ENCODE assay signal across 2 cellular contexts in genomic region chr4:152575533-152575932, GRCh38.
TF ChIP-seq lines count a peak whose summit lies in the region.

No MANE protein-coding gene starts in this region.

TF ChIP-seq in HepG2, 621 proteins besides CTCF, POLR2A, EP300 and RAD21 (continues in another document):
- TF ChIP-seq ZNF703 (CRISPR knock-in tag; IDR thresholded peaks at IDR 0.05; ENCODE audit: borderline replicate concordance), result no peak
- TF ChIP-seq THRA (CRISPR knock-in tag; IDR thresholded peaks at IDR 0.05; ENCODE audit: borderline replicate concordance), result peak; percentile 30; the same call in 1 of the 2 replicates
- 0 out of 2 replicates have a peak, but pooled peaks have one; percentile 35 for TF ChIP-seq ARID5B (CRISPR knock-in tag; IDR thresholded peaks at IDR 0.05)
- TF ChIP-seq SOX5 (CRISPR knock-in tag; IDR thresholded peaks at IDR 0.05; ENCODE audit: borderline replicate concordance), result peak; percentile 79
- TF ChIP-seq RXRB (CRISPR knock-in tag; IDR thresholded peaks at IDR 0.05; ENCODE audit: borderline replicate concordance), result peak; percentile 35; the same call in 1 of the 2 replicates
- no peak for TF ChIP-seq HOMEZ (CRISPR knock-in tag; IDR thresholded peaks at IDR 0.05; ENCODE audit: low read depth)
- TF ChIP-seq ETV5 (CRISPR knock-in tag; IDR thresholded peaks at IDR 0.05; ENCODE audit: borderline replicate concordance), result peak; percentile 58; the same call in 1 of the 2 replicates
- no peak for TF ChIP-seq LRRFIP1 (CRISPR knock-in tag; conservative IDR thresholded peaks at IDR 0.05)
- no peak for TF ChIP-seq ELK4 (CRISPR knock-in tag; IDR thresholded peaks at IDR 0.05; ENCODE audit: borderline replicate concordance)
- TF ChIP-seq SIX4 (CRISPR knock-in tag; IDR thresholded peaks at IDR 0.05), result peak; percentile 50; the same call in 1 of the 2 replicates
- TF ChIP-seq BCL6 (CRISPR knock-in tag; IDR thresholded peaks at IDR 0.05), result 0 out of 2 replicates have a peak, but pooled peaks have one; percentile 24
- peak; percentile 60 for TF ChIP-seq NR2F6 (IDR thresholded peaks at IDR 0.05)
- TF ChIP-seq NR2F6 (CRISPR knock-in tag; IDR thresholded peaks at IDR 0.05), result peak; percentile 48
- peak; percentile 83 for TF ChIP-seq RARA (CRISPR knock-in tag; IDR thresholded peaks at IDR 0.05)
- no peak for TF ChIP-seq SOX6 (IDR thresholded peaks at IDR 0.05)
- TF ChIP-seq SOX6 (CRISPR knock-in tag; IDR thresholded peaks at IDR 0.05), result peak; percentile 30; the same call in 1 of the 2 replicates
- no peak for TF ChIP-seq SOX13 (IDR thresholded peaks at IDR 0.05)
- TF ChIP-seq SOX13 (CRISPR knock-in tag; conservative IDR thresholded peaks at IDR 0.05 in 1 of 2, IDR thresholded peaks at IDR 0.05 in 1 of 2), result peak in 1 of 2 experiments; percentile 80; a peak in 2 of 4 replicates

TF ChIP-seq in GM12878, 131 proteins besides CTCF, POLR2A, EP300 and RAD21:
- no peak for TF ChIP-seq SUZ12 (IDR thresholded peaks at IDR 0.05; ENCODE audit: unreplicated experiment)
- TF ChIP-seq RAD51 (IDR thresholded peaks at IDR 0.05), result no peak
- TF ChIP-seq CHD2 (IDR thresholded peaks at IDR 0.05; ENCODE audit: borderline replicate concordance, low read depth, low read length), result no peak
- no peak for TF ChIP-seq KAT2A (conservative IDR thresholded peaks at IDR 0.05; ENCODE audit: control insufficient read depth, low read depth, low read length)
- 0 out of 2 replicates have a peak, but pooled peaks have one; percentile 23 for TF ChIP-seq NR2F1 (conservative IDR thresholded peaks at IDR 0.05)
- no peak for TF ChIP-seq HCFC1 (IDR thresholded peaks at IDR 0.05; ENCODE audit: low read length)
- peak; percentile 63; the same call in 1 of the 2 replicates for TF ChIP-seq ZNF24 (IDR thresholded peaks at IDR 0.05)
- 0 out of 2 replicates have a peak, but pooled peaks have one; percentile 17 for TF ChIP-seq ATF7 (IDR thresholded peaks at IDR 0.05; ENCODE audit: low read depth)
- TF ChIP-seq ZNF207 (IDR thresholded peaks at IDR 0.05; ENCODE audit: borderline replicate concordance), result no peak
- no peak for TF ChIP-seq CEBPZ (IDR thresholded peaks at IDR 0.05; ENCODE audit: low read depth, low read length)
- no peak for TF ChIP-seq MAX (IDR thresholded peaks at IDR 0.05; ENCODE audit: low read depth, low read length)
- no peak for TF ChIP-seq IRF5 (IDR thresholded peaks at IDR 0.05; ENCODE audit: borderline replicate concordance)
- TF ChIP-seq PAX8 (IDR thresholded peaks at IDR 0.05), result no peak
- no peak for TF ChIP-seq HDAC6 (IDR thresholded peaks at IDR 0.05; ENCODE audit: unreplicated experiment)
- TF ChIP-seq FOXK2 (IDR thresholded peaks at IDR 0.05), result no peak
- TF ChIP-seq ZSCAN29 (IDR thresholded peaks at IDR 0.05), result no peak
- TF ChIP-seq KLF5 (IDR thresholded peaks at IDR 0.05; ENCODE audit: partially characterized antibody), result no peak
- TF ChIP-seq TAF1 (IDR thresholded peaks at IDR 0.05; ENCODE audit: borderline replicate concordance, low read depth, low read length), result no peak
